Comparison of ENCODE assay signal across 1 cellular context in the genomic region with DNA sequence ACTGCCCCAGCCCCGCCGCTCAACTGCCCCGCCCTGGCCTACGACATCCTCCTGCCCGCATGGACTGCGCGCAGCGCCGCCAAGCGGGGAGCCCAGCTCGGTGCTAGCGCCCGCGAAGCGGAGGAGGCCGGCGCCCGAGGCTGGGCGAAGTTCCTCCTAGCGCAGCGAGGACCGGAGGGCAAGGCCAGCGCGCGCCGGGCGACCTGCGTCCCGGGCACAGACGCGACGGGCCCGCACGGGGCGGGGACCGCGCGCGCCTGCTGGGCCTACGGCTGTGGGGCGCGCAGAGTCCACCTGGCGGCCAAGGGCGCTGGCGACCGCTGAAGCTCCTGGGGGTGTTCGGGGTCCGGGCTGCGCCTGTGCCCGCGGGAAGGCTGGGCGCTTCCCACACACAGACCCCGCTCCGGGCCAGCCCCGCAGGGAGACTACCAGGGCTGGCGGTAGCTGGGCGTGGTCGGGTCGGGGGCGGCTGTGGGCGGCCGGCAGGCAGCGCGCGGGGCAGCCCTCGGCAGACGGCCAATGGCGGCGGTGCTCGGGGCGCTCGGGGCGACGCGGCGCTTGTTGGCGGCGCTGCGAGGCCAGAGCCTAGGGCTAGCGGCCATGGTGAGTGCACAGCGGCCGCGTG.
A peak's percentile ranks its signal among the peaks of the same experiment; 100 is the strongest.
TF ChIP-seq lines count a peak whose summit lies in the region.

Gene PCBD2 (plus strand): TSS at position 511 of the 625 bp plus-strand sequence. CDS start 9 bp downstream, at position 520.

TF ChIP-seq in K562, 482 proteins besides CTCF, POLR2A, EP300 and RAD21 (continued from another document and continues in another):
- TF ChIP-seq TFAP4 (CRISPR knock-in tag; IDR thresholded peaks at IDR 0.05; ENCODE audit: borderline replicate concordance), result peak; percentile 83; the same call in 1 of the 2 replicates
- no peak for TF ChIP-seq BHLHE40 (IDR thresholded peaks at IDR 0.05; ENCODE audit: low read length)
- TF ChIP-seq SNRNP70 (optimal IDR thresholded peaks at IDR 0.05; ENCODE audit: low read depth, low read length), result no peak
- TF ChIP-seq POLR2B (IDR thresholded peaks at IDR 0.05; ENCODE audit: low read depth, partially characterized antibody), result peak; percentile 30
- TF ChIP-seq, protein P1, sequence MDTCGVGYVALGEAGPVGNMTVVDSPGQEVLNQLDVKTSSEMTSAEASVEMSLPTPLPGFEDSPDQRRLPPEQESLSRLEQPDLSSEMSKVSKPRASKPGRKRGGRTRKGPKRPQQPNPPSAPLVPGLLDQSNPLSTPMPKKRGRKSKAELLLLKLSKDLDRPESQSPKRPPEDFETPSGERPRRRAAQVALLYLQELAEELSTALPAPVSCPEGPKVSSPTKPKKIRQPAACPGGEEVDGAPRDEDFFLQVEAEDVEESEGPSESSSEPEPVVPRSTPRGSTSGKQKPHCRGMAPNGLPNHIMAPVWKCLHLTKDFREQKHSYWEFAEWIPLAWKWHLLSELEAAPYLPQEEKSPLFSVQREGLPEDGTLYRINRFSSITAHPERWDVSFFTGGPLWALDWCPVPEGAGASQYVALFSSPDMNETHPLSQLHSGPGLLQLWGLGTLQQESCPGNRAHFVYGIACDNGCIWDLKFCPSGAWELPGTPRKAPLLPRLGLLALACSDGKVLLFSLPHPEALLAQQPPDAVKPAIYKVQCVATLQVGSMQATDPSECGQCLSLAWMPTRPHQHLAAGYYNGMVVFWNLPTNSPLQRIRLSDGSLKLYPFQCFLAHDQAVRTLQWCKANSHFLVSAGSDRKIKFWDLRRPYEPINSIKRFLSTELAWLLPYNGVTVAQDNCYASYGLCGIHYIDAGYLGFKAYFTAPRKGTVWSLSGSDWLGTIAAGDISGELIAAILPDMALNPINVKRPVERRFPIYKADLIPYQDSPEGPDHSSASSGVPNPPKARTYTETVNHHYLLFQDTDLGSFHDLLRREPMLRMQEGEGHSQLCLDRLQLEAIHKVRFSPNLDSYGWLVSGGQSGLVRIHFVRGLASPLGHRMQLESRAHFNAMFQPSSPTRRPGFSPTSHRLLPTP (IDR thresholded peaks at IDR 0.05; ENCODE audit: borderline replicate concordance, extremely low read depth, insufficient read length), result no peak
- TF ChIP-seq, protein P2, sequence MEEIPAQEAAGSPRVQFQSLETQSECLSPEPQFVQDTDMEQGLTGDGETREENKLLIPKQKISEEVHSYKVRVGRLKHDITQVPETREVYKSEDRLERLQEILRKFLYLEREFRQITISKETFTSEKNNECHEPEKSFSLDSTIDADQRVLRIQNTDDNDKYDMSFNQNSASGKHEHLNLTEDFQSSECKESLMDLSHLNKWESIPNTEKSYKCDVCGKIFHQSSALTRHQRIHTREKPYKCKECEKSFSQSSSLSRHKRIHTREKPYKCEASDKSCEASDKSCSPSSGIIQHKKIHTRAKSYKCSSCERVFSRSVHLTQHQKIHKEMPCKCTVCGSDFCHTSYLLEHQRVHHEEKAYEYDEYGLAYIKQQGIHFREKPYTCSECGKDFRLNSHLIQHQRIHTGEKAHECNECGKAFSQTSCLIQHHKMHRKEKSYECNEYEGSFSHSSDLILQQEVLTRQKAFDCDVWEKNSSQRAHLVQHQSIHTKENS (CRISPR knock-in tag; IDR thresholded peaks at IDR 0.05), result no peak
- TF ChIP-seq NCOA6 (IDR thresholded peaks at IDR 0.05), result no peak
- no peak for TF ChIP-seq TOE1 (IDR thresholded peaks at IDR 0.05; ENCODE audit: borderline replicate concordance)
- 0 out of 2 replicates have a peak, but pooled peaks have one; percentile 72 for TF ChIP-seq TOE1 (CRISPR knock-in tag; IDR thresholded peaks at IDR 0.05; ENCODE audit: borderline replicate concordance, low read depth)
- no peak for TF ChIP-seq AFF4 (CRISPR knock-in tag; IDR thresholded peaks at IDR 0.05)
- TF ChIP-seq HDAC6 (IDR thresholded peaks at IDR 0.05; ENCODE audit: low read depth, low read length), result no peak
- TF ChIP-seq MITF (IDR thresholded peaks at IDR 0.05), result no peak
- no peak for TF ChIP-seq ZSCAN32 (CRISPR knock-in tag; IDR thresholded peaks at IDR 0.05)
- TF ChIP-seq DMBX1 (CRISPR knock-in tag; IDR thresholded peaks at IDR 0.05; ENCODE audit: borderline replicate concordance), result no peak
- no peak for TF ChIP-seq MEF2D (tag; conservative IDR thresholded peaks at IDR 0.05; ENCODE audit: low read depth)
- TF ChIP-seq RBM39 (optimal IDR thresholded peaks at IDR 0.05; ENCODE audit: low read depth, low read length), result no peak
- TF ChIP-seq ZBTB26 (CRISPR knock-in tag; IDR thresholded peaks at IDR 0.05), result no peak
- no peak for TF ChIP-seq MCM3 (IDR thresholded peaks at IDR 0.05)
- TF ChIP-seq, protein P3, sequence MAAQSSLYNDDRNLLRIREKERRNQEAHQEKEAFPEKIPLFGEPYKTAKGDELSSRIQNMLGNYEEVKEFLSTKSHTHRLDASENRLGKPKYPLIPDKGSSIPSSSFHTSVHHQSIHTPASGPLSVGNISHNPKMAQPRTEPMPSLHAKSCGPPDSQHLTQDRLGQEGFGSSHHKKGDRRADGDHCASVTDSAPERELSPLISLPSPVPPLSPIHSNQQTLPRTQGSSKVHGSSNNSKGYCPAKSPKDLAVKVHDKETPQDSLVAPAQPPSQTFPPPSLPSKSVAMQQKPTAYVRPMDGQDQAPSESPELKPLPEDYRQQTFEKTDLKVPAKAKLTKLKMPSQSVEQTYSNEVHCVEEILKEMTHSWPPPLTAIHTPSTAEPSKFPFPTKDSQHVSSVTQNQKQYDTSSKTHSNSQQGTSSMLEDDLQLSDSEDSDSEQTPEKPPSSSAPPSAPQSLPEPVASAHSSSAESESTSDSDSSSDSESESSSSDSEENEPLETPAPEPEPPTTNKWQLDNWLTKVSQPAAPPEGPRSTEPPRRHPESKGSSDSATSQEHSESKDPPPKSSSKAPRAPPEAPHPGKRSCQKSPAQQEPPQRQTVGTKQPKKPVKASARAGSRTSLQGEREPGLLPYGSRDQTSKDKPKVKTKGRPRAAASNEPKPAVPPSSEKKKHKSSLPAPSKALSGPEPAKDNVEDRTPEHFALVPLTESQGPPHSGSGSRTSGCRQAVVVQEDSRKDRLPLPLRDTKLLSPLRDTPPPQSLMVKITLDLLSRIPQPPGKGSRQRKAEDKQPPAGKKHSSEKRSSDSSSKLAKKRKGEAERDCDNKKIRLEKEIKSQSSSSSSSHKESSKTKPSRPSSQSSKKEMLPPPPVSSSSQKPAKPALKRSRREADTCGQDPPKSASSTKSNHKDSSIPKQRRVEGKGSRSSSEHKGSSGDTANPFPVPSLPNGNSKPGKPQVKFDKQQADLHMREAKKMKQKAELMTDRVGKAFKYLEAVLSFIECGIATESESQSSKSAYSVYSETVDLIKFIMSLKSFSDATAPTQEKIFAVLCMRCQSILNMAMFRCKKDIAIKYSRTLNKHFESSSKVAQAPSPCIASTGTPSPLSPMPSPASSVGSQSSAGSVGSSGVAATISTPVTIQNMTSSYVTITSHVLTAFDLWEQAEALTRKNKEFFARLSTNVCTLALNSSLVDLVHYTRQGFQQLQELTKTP (IDR thresholded peaks at IDR 0.05; ENCODE audit: low read depth in 1 of 2, partially characterized antibody in 2 of 2), result no peak
- no peak for TF ChIP-seq ZNF75A (CRISPR knock-in tag; IDR thresholded peaks at IDR 0.05)
- no peak for TF ChIP-seq EHMT2 (IDR thresholded peaks at IDR 0.05)
- TF ChIP-seq UBTF (IDR thresholded peaks at IDR 0.05; ENCODE audit: borderline replicate concordance in 1 of 2, low read depth in 2 of 2, low read length in 2 of 2), result peak; percentile 84 to 95; a peak in 3 of 4 replicates
- TF ChIP-seq, protein P4, sequence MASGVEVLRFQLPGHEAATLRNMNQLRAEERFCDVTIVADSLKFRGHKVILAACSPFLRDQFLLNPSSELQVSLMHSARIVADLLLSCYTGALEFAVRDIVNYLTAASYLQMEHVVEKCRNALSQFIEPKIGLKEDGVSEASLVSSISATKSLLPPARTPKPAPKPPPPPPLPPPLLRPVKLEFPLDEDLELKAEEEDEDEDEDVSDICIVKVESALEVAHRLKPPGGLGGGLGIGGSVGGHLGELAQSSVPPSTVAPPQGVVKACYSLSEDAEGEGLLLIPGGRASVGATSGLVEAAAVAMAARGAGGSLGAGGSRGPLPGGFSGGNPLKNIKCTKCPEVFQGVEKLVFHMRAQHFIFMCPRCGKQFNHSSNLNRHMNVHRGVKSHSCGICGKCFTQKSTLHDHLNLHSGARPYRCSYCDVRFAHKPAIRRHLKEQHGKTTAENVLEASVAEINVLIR (CRISPR knock-in tag; IDR thresholded peaks at IDR 0.05), result peak; percentile 48; the same call in 1 of the 2 replicates
- no peak for TF ChIP-seq TRIM24 (IDR thresholded peaks at IDR 0.05)
- TF ChIP-seq, protein P5, sequence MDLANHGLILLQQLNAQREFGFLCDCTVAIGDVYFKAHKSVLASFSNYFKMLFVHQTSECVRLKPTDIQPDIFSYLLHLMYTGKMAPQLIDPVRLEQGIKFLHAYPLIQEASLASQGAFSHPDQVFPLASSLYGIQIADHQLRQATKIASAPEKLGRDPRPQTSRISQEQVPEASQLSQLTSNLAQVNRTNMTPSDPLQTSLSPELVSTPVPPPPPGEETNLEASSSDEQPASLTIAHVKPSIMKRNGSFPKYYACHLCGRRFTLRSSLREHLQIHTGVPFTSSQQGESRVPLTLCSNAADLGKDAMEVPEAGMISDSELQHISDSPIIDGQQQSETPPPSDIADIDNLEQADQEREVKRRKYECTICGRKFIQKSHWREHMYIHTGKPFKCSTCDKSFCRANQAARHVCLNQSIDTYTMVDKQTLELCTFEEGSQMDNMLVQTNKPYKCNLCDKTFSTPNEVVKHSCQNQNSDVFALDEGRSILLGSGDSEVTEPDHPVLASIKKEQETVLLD (IDR thresholded peaks at IDR 0.05), result no peak
- 0 out of 2 replicates have a peak, but pooled peaks have one; percentile 16 for TF ChIP-seq MBD2 (IDR thresholded peaks at IDR 0.05; ENCODE audit: borderline replicate concordance, low read depth)
- TF ChIP-seq TARDBP (IDR thresholded peaks at IDR 0.05), result 0 out of 2 replicates have a peak, but pooled peaks have one; percentile 59
- TF ChIP-seq XRCC5 (IDR thresholded peaks at IDR 0.05; ENCODE audit: low read depth, low read length), result peak; percentile 96
- TF ChIP-seq ZNF589 (CRISPR knock-in tag; IDR thresholded peaks at IDR 0.05; ENCODE audit: low read depth), result peak; percentile 48; the same call in 1 of the 2 replicates
